In the genomic region with DNA sequence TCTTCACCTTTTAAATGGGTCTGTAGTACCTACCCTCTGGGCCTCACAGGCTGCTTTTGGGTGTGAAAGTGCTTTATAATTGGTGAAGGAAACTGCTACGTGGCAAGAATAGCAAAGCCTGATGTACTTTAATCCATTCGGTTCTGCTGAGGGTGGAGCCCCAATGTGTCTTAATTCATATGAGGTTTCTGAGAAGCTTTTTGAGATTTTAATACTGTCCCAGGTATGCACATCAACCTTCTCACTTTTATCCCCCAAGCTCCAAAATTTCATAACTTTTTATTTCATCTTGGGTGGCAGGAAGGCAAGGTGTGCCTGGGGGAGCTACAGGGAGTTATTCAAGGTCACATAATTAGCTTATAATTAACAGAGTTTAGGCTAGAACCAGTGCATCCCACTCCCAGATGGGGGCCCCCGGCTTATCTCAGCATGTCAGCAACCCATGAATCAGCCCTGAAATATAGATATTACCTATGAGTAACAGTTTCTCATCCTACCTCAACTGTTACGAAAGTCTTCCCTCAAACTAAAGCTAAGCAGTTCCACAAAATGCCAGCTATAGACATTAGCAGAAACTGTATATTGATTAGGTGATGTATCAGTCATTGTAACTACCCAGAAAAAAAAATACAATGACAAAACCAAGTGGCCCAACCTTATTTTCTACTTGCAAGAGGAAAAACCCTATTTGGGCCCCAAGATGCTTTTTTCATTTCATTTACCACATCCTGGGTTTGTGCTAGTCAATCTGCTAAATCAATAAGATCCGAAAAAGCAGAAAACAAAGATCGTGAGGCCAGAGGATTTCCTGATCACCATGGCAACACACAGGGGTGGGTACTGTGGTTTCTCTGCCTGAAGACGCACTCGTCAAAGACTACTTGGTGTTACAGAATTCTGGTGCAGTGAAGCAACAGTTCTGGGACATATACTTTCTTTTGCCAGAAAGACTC, we compare ENCODE assay signal across 8 cellular contexts. TPM values are rescaled to one million over a fixed set of nuclear protein-coding genes. Genes with fewer than 3 reads are reported as not detected.
A peak's percentile ranks its signal among the peaks of the same experiment; 100 is the strongest.
DNase-seq lines count a peak whose midpoint lies in the region; ATAC-seq lines count a peak whose summit lies in the region.

No MANE protein-coding gene starts in this region.

- H3K27ac Mint-ChIP-seq in activated naive CD8-positive, alpha-beta T cell treated with anti-CD3 and anti-CD28 coated beads, Interleukin-2, amount 10 ng/mL, durations not matched to agents 7 days and 5 days: peak overlapping the region; percentile 97

- no peaks in the 10 kb centered on the region for H3K9me3 Mint-ChIP-seq in activated naive CD8-positive, alpha-beta T cell treated with anti-CD3 and anti-CD28 coated beads, Interleukin-2, amount 10 ng/mL, durations not matched to agents 7 days and 5 days

- H3K9me3 ChIP-seq in mesenchymal stem cell (ENCODE audit: control insufficient read depth, low read length): no peaks in the 10 kb centered on the region

- H3K9ac ChIP-seq in mesenchymal stem cell (ENCODE audit: low read length): peak overlapping the region; percentile 90

- H3K36me3 ChIP-seq in mesenchymal stem cell (ENCODE audit: control insufficient read depth in 1 of 2, insufficient read depth in 2 of 2, low read depth in 1 of 2, low read length in 2 of 2): peaks cover 0 to 66% of the 10 kb centered on the region in 2 experiments

- peak overlapping the region; percentile 37 for H4K91ac ChIP-seq in mesenchymal stem cell (ENCODE audit: low read length)

- no peak overlapping the region for H3K23ac ChIP-seq in mesenchymal stem cell (ENCODE audit: low read length in 2 of 2)

- peak overlapping the region; percentile 78 to 85 for H3K18ac ChIP-seq in mesenchymal stem cell (ENCODE audit: low read depth in 1 of 2, low read length in 2 of 2)

- POLR2A ChIA-PET in activated naive CD8-positive, alpha-beta T cell treated with anti-CD3 and anti-CD28 coated beads, Interleukin-2, amount 10 ng/mL, durations not matched to agents 7 days and 5 days (lab: Charles Lee): interaction anchor here (0.5 to 11.4 kb wide), 17 partner anchors 9 to 166 kb away, joined by 3 to 186 read pairs (median 4); a partner anchor contains a TSS

- no peaks in the 10 kb centered on the region for H3K79me1 ChIP-seq in mesenchymal stem cell (replicated peaks; ENCODE audit: low read length, poor library complexity, severe bottlenecking)

- H2BK5ac ChIP-seq in mesenchymal stem cell (ENCODE audit: low read depth, low read length, poor library complexity, severe bottlenecking): peak overlapping the region; percentile 60

- H3K4me3 ChIP-seq in mesenchymal stem cell (ENCODE audit: insufficient read depth in 1 of 2, low read depth in 1 of 2, low read length in 2 of 2): peak overlapping the region in 1 of 2 experiments; percentile 22

- H3K4ac ChIP-seq in mesenchymal stem cell (ENCODE audit: low read depth in 1 of 2, low read length in 2 of 2): peak overlapping the region in 1 of 2 experiments; percentile 40

- no peaks in the 10 kb centered on the region for H3K27me3 Mint-ChIP-seq in activated naive CD8-positive, alpha-beta T cell treated with anti-CD3 and anti-CD28 coated beads, Interleukin-2, amount 10 ng/mL, durations not matched to agents 7 days and 5 days

- H3K27ac ChIP-seq in mesenchymal stem cell (ENCODE audit: low read length, poor library complexity, severe bottlenecking): peak overlapping the region; percentile 82

- peak overlapping the region; percentile 78 to 86 for H2BK12ac ChIP-seq in mesenchymal stem cell (ENCODE audit: low read length in 2 of 2)

- H3K36me3 Mint-ChIP-seq in activated naive CD8-positive, alpha-beta T cell treated with anti-CD3 and anti-CD28 coated beads, Interleukin-2, amount 10 ng/mL, durations not matched to agents 7 days and 5 days: peaks cover 50% of the 10 kb centered on the region

- no peak overlapping the region for H4K8ac ChIP-seq in mesenchymal stem cell (ENCODE audit: low read length)

- H3K4me1 ChIP-seq in mesenchymal stem cell (ENCODE audit: control insufficient read depth, insufficient read depth, low read depth, low read length): peaks cover 26% of the 10 kb centered on the region

- no peak overlapping the region for H3K14ac ChIP-seq in mesenchymal stem cell (ENCODE audit: low read length in 2 of 2)

- peak; percentile 82 for ATAC-seq in GM18907 (IDR thresholded peaks at IDR 0.05; ENCODE audit: unreplicated experiment)
- peak; percentile 72 for ATAC-seq in HG03060 (IDR thresholded peaks at IDR 0.05; ENCODE audit: low read depth, unreplicated experiment)
- ATAC-seq in activated naive CD8-positive, alpha-beta T cell treated with anti-CD3 and anti-CD28 coated beads, Interleukin-2, amount 10 ng/mL, durations not matched to agents 7 days and 5 days (ENCODE audit: low read depth): peak; percentile 68

- peak overlapping the region; percentile 81 for H3K4me3 Mint-ChIP-seq in activated naive CD8-positive, alpha-beta T cell treated with anti-CD3 and anti-CD28 coated beads, Interleukin-2, amount 10 ng/mL, durations not matched to agents 7 days and 5 days

- H2BK15ac ChIP-seq in mesenchymal stem cell (ENCODE audit: low read depth, poor library complexity, severe bottlenecking): no peak overlapping the region

- no peak overlapping the region for H2AFZ ChIP-seq in mesenchymal stem cell (ENCODE audit: low read depth, low read length)

- no peaks in the 10 kb centered on the region for H3K27me3 ChIP-seq in mesenchymal stem cell (ENCODE audit: control insufficient read depth in 1 of 2, insufficient read depth in 1 of 2, low read length in 2 of 2)

- DNase-seq in SKM-1 treated with dmso at 0.1 percent for 144 hours (lab: John Stamatoyannopoulos, UW; ENCODE audit: unreplicated experiment) (peak; percentile 61), mesenchymal stem cell (peak; percentile 86), 8988T (no peak), NCI-H2107 treated with DMSO at 0.1 percent for 48 hours (lab: John Stamatoyannopoulos, UW; ENCODE audit: unreplicated experiment) (no peak)
- peak; percentile 79 for DNase-seq in activated naive CD8-positive, alpha-beta T cell treated with anti-CD3 and anti-CD28 coated beads, Interleukin-2, amount 10 ng/mL, durations not matched to agents 7 days and 5 days
- peak; percentile 81 for DNase-seq in stimulated activated naive CD4-positive, alpha-beta T cell treated with Interleukin-2 at 50 U/mL for 16 hours (lab: John Stamatoyannopoulos, UW)

- peak overlapping the region; percentile 77 for H2AK5ac ChIP-seq in mesenchymal stem cell (ENCODE audit: low read length, severe bottlenecking)

- H2BK120ac ChIP-seq in mesenchymal stem cell (ENCODE audit: low read depth, low read length): peak overlapping the region; percentile 42

- 50% methylated on average over 5 of the region's 8 CpGs for WGBS in mesenchymal stem cell

- H3K4me2 ChIP-seq in mesenchymal stem cell (ENCODE audit: low read length, poor library complexity, severe bottlenecking): peak overlapping the region; percentile 27

- peaks cover 88% of the 10 kb centered on the region for H3K4me1 Mint-ChIP-seq in activated naive CD8-positive, alpha-beta T cell treated with anti-CD3 and anti-CD28 coated beads, Interleukin-2, amount 10 ng/mL, durations not matched to agents 7 days and 5 days

RNA-seq across cellular contexts. Expression of a gene that starts 26.7 kb away (rescaled TPM):
- 100 to 1,000 TPM; 551 to 555 TPM for total RNA-seq in activated naive CD8-positive, alpha-beta T cell treated with anti-CD3 and anti-CD28 coated beads, Interleukin-2, amount 10 ng/mL, durations not matched to agents 7 days and 5 days
- polyA plus RNA-seq in mesenchymal stem cell (2013, experiment 1 of 2): 1,373 TPM
- 1,315 TPM for polyA plus RNA-seq in mesenchymal stem cell (2013, experiment 2 of 2)

Comparison
In these comparisons a context has a peak if more than half of its experiments do, and no peak if none do; other contexts are left out.
1. DNase-seq: peak in SKM-1 treated with dmso at 0.1 percent for 144 hours (single experiment), activated naive CD8-positive, alpha-beta T cell treated with anti-CD3 and anti-CD28 coated beads, Interleukin-2, amount 10 ng/mL, durations not matched to agents 7 days and 5 days (single experiment), mesenchymal stem cell (single experiment) and stimulated activated naive CD4-positive, alpha-beta T cell treated with Interleukin-2 at 50 U/mL for 16 hours (single experiment); none in 8988T (single experiment) and NCI-H2107 treated with DMSO at 0.1 percent for 48 hours (single experiment).
2. Peak in every context shown above with its lines, with median percentiles within 50 percentile points of each other: ATAC-seq.